Comparison of ENCODE assay signal across 11 cellular contexts in genomic region chr2:12318427-12319057, GRCh38.
A peak's percentile ranks its signal among the peaks of the same experiment; 100 is the strongest.
DNase-seq lines count a peak whose midpoint lies in the region; FAIRE-seq and TF ChIP-seq lines count a peak whose summit lies in the region.
"Had no signal": no experiment of that assay in that cellular context is flagged by ENCODE, and none has a peak within 500 bp of the region (broad histone marks: within the 10 kb centered on the region; RNA-seq: fewer than 3 reads in every experiment).

No MANE protein-coding gene starts in this region.

- no peaks in the 10 kb centered on the region for H3K79me2 ChIP-seq in PC-9 (ENCODE audit: low read depth)

- H3K4me3 Mint-ChIP-seq in activated T-helper 1 cell treated with anti-CD3 and anti-CD28 coated beads, Interleukin-12 subunit alpha, Interleukin-12 subunit beta, Interleukin-2, Interleukin-4 antibody, amounts not matched to agents 30 ng/mL and 10 ng/mL and 1 ng/mL, durations not matched to agents 14 hours and 24 hours and 36 hours: no peak overlapping the region

- H3K27me3 Mint-ChIP-seq in activated T-helper 1 cell treated with anti-CD3 and anti-CD28 coated beads, Interleukin-12 subunit alpha, Interleukin-12 subunit beta, Interleukin-2, Interleukin-4 antibody, amounts not matched to agents 30 ng/mL and 10 ng/mL and 1 ng/mL, durations not matched to agents 14 hours and 24 hours and 36 hours (ENCODE audit: insufficient read depth): peaks cover 8% of the 10 kb centered on the region

- H3K27me3 ChIP-seq in PC-9 (ENCODE audit: insufficient read depth, low read depth): no peaks in the 10 kb centered on the region
- H3K27me3 ChIP-seq: cardiac muscle cell had no signal

- no TSS peak for BruUV-seq in PC-9 (replicated peaks; lab: Mats Ljungman, UMichigan)

- FAIRE-seq in GM12891 (lab: Jason Lieb, UNC): no peak

- H3K36me3 ChIP-seq in PC-9 (ENCODE audit: low read depth): no peaks in the 10 kb centered on the region
- H3K36me3 ChIP-seq: cardiac muscle cell had no signal

- peaks cover 3% of the 10 kb centered on the region; the same call in 1 of the 2 replicates for H3K9me3 ChIP-seq in PC-9 (ENCODE audit: insufficient read depth, low read depth)

- no peak for TF ChIP-seq POLR2A in GM12891 (IDR thresholded peaks at IDR 0.05; ENCODE audit: low read depth, low read length)

- H3K4me3 ChIP-seq in PC-9 (no peak overlapping the region; the same call in 1 of the 2 replicates), epithelial cell of esophagus (ENCODE audit: low read length) (no peak overlapping the region)
- H3K4me3 ChIP-seq: cardiac muscle cell had no signal

- no peaks in the 10 kb centered on the region for H4K20me1 ChIP-seq in PC-9 (ENCODE audit: insufficient read depth)

- peaks cover 44% of the 10 kb centered on the region for H3K4me1 ChIP-seq in PC-9 (replicated peaks; ENCODE audit: insufficient read depth)

- H3K4me1 Mint-ChIP-seq in activated T-helper 1 cell treated with anti-CD3 and anti-CD28 coated beads, Interleukin-12 subunit alpha, Interleukin-12 subunit beta, Interleukin-2, Interleukin-4 antibody, amounts not matched to agents 30 ng/mL and 10 ng/mL and 1 ng/mL, durations not matched to agents 14 hours and 24 hours and 36 hours (ENCODE audit: low read depth): peaks cover 13% of the 10 kb centered on the region

- H3K9me3 Mint-ChIP-seq in activated T-helper 1 cell treated with anti-CD3 and anti-CD28 coated beads, Interleukin-12 subunit alpha, Interleukin-12 subunit beta, Interleukin-2, Interleukin-4 antibody, amounts not matched to agents 30 ng/mL and 10 ng/mL and 1 ng/mL, durations not matched to agents 14 hours and 24 hours and 36 hours: no peaks in the 10 kb centered on the region

- H3K9me2 ChIP-seq in PC-9 (ENCODE audit: insufficient read depth): no peaks in the 10 kb centered on the region; the same call in 1 of the 2 replicates

- CTCF ChIA-PET in PC-9 (lab: Charles Lee): interaction anchor here (0.5 kb wide), 1 partner anchor 398 kb away, joined by 4 read pairs; the partner anchor contains the start of gene TRIB2

- peak overlapping the region; percentile 31; the same call in 1 of the 2 replicates for H2AFZ ChIP-seq in PC-9

- H3F3A ChIP-seq in PC-9 (ENCODE audit: insufficient read depth, low read depth): peaks cover 34% of the 10 kb centered on the region

- peaks cover 1% of the 10 kb centered on the region for H3K36me3 Mint-ChIP-seq in activated T-helper 1 cell treated with anti-CD3 and anti-CD28 coated beads, Interleukin-12 subunit alpha, Interleukin-12 subunit beta, Interleukin-2, Interleukin-4 antibody, amounts not matched to agents 30 ng/mL and 10 ng/mL and 1 ng/mL, durations not matched to agents 14 hours and 24 hours and 36 hours (ENCODE audit: low read depth)

- intact Hi-C loops in PC-9 (cut with micrococcal nuclease; ENCODE audit: unreplicated experiment): loop anchor here (1.0 to 5.0 kb wide), 9 partner anchors 139 to 621 kb away; no protein-coding TSS in a partner anchor
- intact Hi-C loops in activated T-helper 1 cell treated with anti-CD3 and anti-CD28 coated beads, Interleukin-12 subunit alpha, Interleukin-12 subunit beta, Interleukin-2, Interleukin-4 antibody, amounts not matched to agents 30 ng/mL and 10 ng/mL and 1 ng/mL, durations not matched to agents 14 hours and 24 hours and 36 hours (cut with micrococcal nuclease): no loop called here

- peak overlapping the region; percentile 69 for H3K4me2 ChIP-seq in PC-9

- POLR2A ChIA-PET in PC-9 (lab: Charles Lee; ENCODE audit: unreplicated experiment): interaction anchor here (0.5 kb wide), 1 partner anchor 136 kb away, joined by 6 read pairs; no protein-coding TSS in a partner anchor

- peak overlapping the region; percentile 92 for H3K27ac ChIP-seq in PC-9
- H3K27ac ChIP-seq: cardiac muscle cell had no signal

- no peak overlapping the region for H3K27ac Mint-ChIP-seq in activated T-helper 1 cell treated with anti-CD3 and anti-CD28 coated beads, Interleukin-12 subunit alpha, Interleukin-12 subunit beta, Interleukin-2, Interleukin-4 antibody, amounts not matched to agents 30 ng/mL and 10 ng/mL and 1 ng/mL, durations not matched to agents 14 hours and 24 hours and 36 hours

- DNase-seq in AG08395 (ENCODE audit: low spot score) (peak; percentile 76), PC-9 (peak; percentile 44 to 93), epithelial cell of esophagus (ENCODE audit: low read depth) (peak; percentile 83), occipital lobe (lab: John Stamatoyannopoulos, UW) (peak; percentile 24), NCI-H2171 (lab: John Stamatoyannopoulos, UW) (no peak), NCI-H2196 treated with DMSO at 0.1 percent for 48 hours (lab: John Stamatoyannopoulos, UW; ENCODE audit: unreplicated experiment) (no peak), GM12891 (ENCODE audit: insufficient read length, low spot score) (no peak)
- no peak for DNase-seq in activated T-helper 1 cell treated with anti-CD3 and anti-CD28 coated beads, Interleukin-12 subunit alpha, Interleukin-12 subunit beta, Interleukin-2, Interleukin-4 antibody, amounts not matched to agents 30 ng/mL and 10 ng/mL and 1 ng/mL, durations not matched to agents 14 hours and 24 hours and 36 hours (ENCODE audit: low spot score)
- DNase-seq: C1 segment of cervical spinal cord, Karpas-422 had no signal

- TF ChIP-seq CTCF in PC-9 (conservative IDR thresholded peaks at IDR 0.05) (no peak), epithelial cell of esophagus (IDR thresholded peaks at IDR 0.05; ENCODE audit: insufficient read depth, low read depth, low read length, missing control alignments) (no peak)

TF ChIP-seq in GM12891, 5 proteins besides CTCF, POLR2A, EP300 and RAD21:
- no peak for TF ChIP-seq SPI1 (IDR thresholded peaks at IDR 0.05; ENCODE audit: low read depth, low read length)
- TF ChIP-seq POU2F2 (IDR thresholded peaks at IDR 0.05; ENCODE audit: low read depth, low read length): no peak
- no peak for TF ChIP-seq POLR2AphosphoS5 (IDR thresholded peaks at IDR 0.05; ENCODE audit: low read depth, low read length)
- no peak for TF ChIP-seq PAX5 (IDR thresholded peaks at IDR 0.05; ENCODE audit: insufficient read depth, low read length, severe bottlenecking)
TF ChIP-seq in GM12891: peak in this region for 0.

Comparison
In these comparisons a context has a peak if more than half of its experiments do, and no peak if none do; other contexts are left out.
1. DNase-seq: peak in AG08395 (single experiment), PC-9 (2 of 2), epithelial cell of esophagus (single experiment) and occipital lobe (single experiment); none in activated T-helper 1 cell treated with anti-CD3 and anti-CD28 coated beads, Interleukin-12 subunit alpha, Interleukin-12 subunit beta, Interleukin-2, Interleukin-4 antibody, amounts not matched to agents 30 ng/mL and 10 ng/mL and 1 ng/mL, durations not matched to agents 14 hours and 24 hours and 36 hours (single experiment), NCI-H2171 (single experiment), NCI-H2196 treated with DMSO at 0.1 percent for 48 hours (single experiment) and GM12891 (single experiment).